In genomic region chr16:56912746-56913703, GRCh38 we compare ENCODE assay signal across 9 cellular contexts. TPM values are rescaled to one million over a fixed set of nuclear protein-coding genes. Genes with fewer than 3 reads are reported as not detected.
DNase-seq lines count a peak whose midpoint lies in the region; TF ChIP-seq lines count a peak whose summit lies in the region.
"Had no signal": no experiment of that assay in that cellular context is flagged by ENCODE, and none has a peak within 500 bp of the region (broad histone marks: within the 10 kb centered on the region; RNA-seq: fewer than 3 reads in every experiment).

No MANE protein-coding gene starts in this region.

- no peak for DNase-seq in activated T-helper 2 cell treated with anti-CD3 and anti-CD28 coated beads, Interferon-gamma antibody, Interleukin-2, Interleukin-4, amounts not matched to agents 10 μg/mL and 5 μg/mL and 100 μg/mL, durations not matched to agents 14 hours and 24 hours and 36 hours (ENCODE audit: low spot score)
- peak; percentile 53 for DNase-seq in left kidney (ENCODE audit: low read depth, low spot score)
- DNase-seq in stromal cell of bone marrow (ENCODE audit: low read depth), result peak; percentile 84
- DNase-seq in NCI-H146 (lab: John Stamatoyannopoulos, UW), result no peak
- DNase-seq in NCI-H748 (lab: John Stamatoyannopoulos, UW; ENCODE audit: unreplicated experiment), result no peak
- DNase-seq in HuH-7 (ENCODE audit: low spot score), result no peak
- DNase-seq: activated CD4-positive, alpha-beta T cell treated with anti-CD3 and anti-CD28 coated beads for 4 hours had no signal

- POLR2A ChIA-PET in HEK293 (lab: Yijun Ruan, JAX), result no interaction called here

- H3K9me3 ChIP-seq in HEK293 (ENCODE audit: control insufficient read depth, insufficient read depth, low read depth, low read length), result no peaks in the 10 kb centered on the region

- no peak overlapping the region for H3K27ac ChIP-seq in HEK293 (ENCODE audit: extremely low read depth, low read depth, low read length)

- H3K4me3 Mint-ChIP-seq in activated T-helper 2 cell treated with anti-CD3 and anti-CD28 coated beads, Interferon-gamma antibody, Interleukin-2, Interleukin-4, amounts not matched to agents 10 μg/mL and 5 μg/mL and 100 μg/mL, durations not matched to agents 14 hours and 24 hours and 36 hours (ENCODE audit: low read depth), result no peak overlapping the region

- no peaks in the 10 kb centered on the region for H3K36me3 ChIP-seq in HEK293 (ENCODE audit: control insufficient read depth in 2 of 2, insufficient read depth in 1 of 2, low read length in 2 of 2)

- H3K4me1 Mint-ChIP-seq in activated T-helper 2 cell treated with anti-CD3 and anti-CD28 coated beads, Interferon-gamma antibody, Interleukin-2, Interleukin-4, amounts not matched to agents 10 μg/mL and 5 μg/mL and 100 μg/mL, durations not matched to agents 14 hours and 24 hours and 36 hours (ENCODE audit: low read depth), result peaks cover 44% of the 10 kb centered on the region

- CTCF ChIA-PET in HEK293 (lab: Yijun Ruan, JAX), result interaction anchor here (0.6 kb wide), 1 partner anchor 12 kb away, joined by 7 read pairs; no protein-coding TSS in a partner anchor

- intact Hi-C loops in activated T-helper 2 cell treated with anti-CD3 and anti-CD28 coated beads, Interferon-gamma antibody, Interleukin-2, Interleukin-4, amounts not matched to agents 10 μg/mL and 5 μg/mL and 100 μg/mL, durations not matched to agents 14 hours and 24 hours and 36 hours (cut with micrococcal nuclease), result no loop called here

- H3K36me3 Mint-ChIP-seq in activated T-helper 2 cell treated with anti-CD3 and anti-CD28 coated beads, Interferon-gamma antibody, Interleukin-2, Interleukin-4, amounts not matched to agents 10 μg/mL and 5 μg/mL and 100 μg/mL, durations not matched to agents 14 hours and 24 hours and 36 hours (ENCODE audit: low read depth), result peaks cover 4% of the 10 kb centered on the region

- TF ChIP-seq CTCF in HEK293 (tag by site-specific recombination; IDR thresholded peaks at IDR 0.05), result no peak

- H3K9me3 Mint-ChIP-seq in activated T-helper 2 cell treated with anti-CD3 and anti-CD28 coated beads, Interferon-gamma antibody, Interleukin-2, Interleukin-4, amounts not matched to agents 10 μg/mL and 5 μg/mL and 100 μg/mL, durations not matched to agents 14 hours and 24 hours and 36 hours, result no peaks in the 10 kb centered on the region

- H3K27ac Mint-ChIP-seq in activated T-helper 2 cell treated with anti-CD3 and anti-CD28 coated beads, Interferon-gamma antibody, Interleukin-2, Interleukin-4, amounts not matched to agents 10 μg/mL and 5 μg/mL and 100 μg/mL, durations not matched to agents 14 hours and 24 hours and 36 hours, result peak overlapping the region; percentile 20

- H3K27me3 Mint-ChIP-seq in activated T-helper 2 cell treated with anti-CD3 and anti-CD28 coated beads, Interferon-gamma antibody, Interleukin-2, Interleukin-4, amounts not matched to agents 10 μg/mL and 5 μg/mL and 100 μg/mL, durations not matched to agents 14 hours and 24 hours and 36 hours (ENCODE audit: low read depth), result no peaks in the 10 kb centered on the region

- no peak overlapping the region for H3K4me3 ChIP-seq in HEK293 (ENCODE audit: low read depth, low read length)

- no peaks in the 10 kb centered on the region for H3K4me1 ChIP-seq in HEK293 (ENCODE audit: control insufficient read depth, insufficient read depth, low read length)

TF ChIP-seq in HEK293, 187 proteins besides CTCF, POLR2A, EP300 and RAD21:
- TF ChIP-seq EGR2 (tag by site-specific recombination; IDR thresholded peaks at IDR 0.05; ENCODE audit: low read depth), result peak; percentile 97
- no peak for TF ChIP-seq ZBTB26 (tag by site-specific recombination; optimal IDR thresholded peaks at IDR 0.05)
- TF ChIP-seq ZFHX2 (tag by site-specific recombination; conservative IDR thresholded peaks at IDR 0.05), result peak; percentile 94

RNA-seq across cellular contexts. Expression of gene HERPUD1, which starts 18.9 kb away (rescaled TPM):
- total RNA-seq in activated T-helper 2 cell treated with anti-CD3 and anti-CD28 coated beads, Interferon-gamma antibody, Interleukin-2, Interleukin-4, amounts not matched to agents 10 μg/mL and 5 μg/mL and 100 μg/mL, durations not matched to agents 14 hours and 24 hours and 36 hours, result 172 and 175 TPM in 2 replicates

RNA-seq across cellular contexts. Expression of gene SLC12A3, which starts 48.0 kb away (rescaled TPM):
- not detected in 2 replicates for total RNA-seq in activated T-helper 2 cell treated with anti-CD3 and anti-CD28 coated beads, Interferon-gamma antibody, Interleukin-2, Interleukin-4, amounts not matched to agents 10 μg/mL and 5 μg/mL and 100 μg/mL, durations not matched to agents 14 hours and 24 hours and 36 hours
- total RNA-seq: glomerular endothelial cell had no signal

RNA-seq across cellular contexts. Expression of gene CETP, which starts 48.7 kb away (rescaled TPM):
- not detected in 2 replicates for total RNA-seq in activated T-helper 2 cell treated with anti-CD3 and anti-CD28 coated beads, Interferon-gamma antibody, Interleukin-2, Interleukin-4, amounts not matched to agents 10 μg/mL and 5 μg/mL and 100 μg/mL, durations not matched to agents 14 hours and 24 hours and 36 hours

Comparison
In these comparisons a context has a peak if more than half of its experiments do, and no peak if none do; other contexts are left out.
1. DNase-seq: peak in left kidney (single experiment) and stromal cell of bone marrow (single experiment); none in activated T-helper 2 cell treated with anti-CD3 and anti-CD28 coated beads, Interferon-gamma antibody, Interleukin-2, Interleukin-4, amounts not matched to agents 10 μg/mL and 5 μg/mL and 100 μg/mL, durations not matched to agents 14 hours and 24 hours and 36 hours (single experiment), NCI-H146 (single experiment), NCI-H748 (single experiment) and HuH-7 (single experiment).